Comparison of ENCODE assay signal across 1 cellular context in genomic region chr14:20412876-20413784, GRCh38.
TF ChIP-seq lines count a peak whose summit lies in the region.

Gene TEP1 (minus strand): TSS chr14:20413501. CDS start chr14:20408439, 5,062 bp downstream.

TF ChIP-seq in K562, 482 proteins besides CTCF, POLR2A, EP300 and RAD21 (continued from another document and continues in another):
- TF ChIP-seq CBFB (CRISPR knock-in tag; IDR thresholded peaks at IDR 0.05) (no peak), ZBTB8A (IDR thresholded peaks at IDR 0.05; ENCODE audit: partially characterized antibody) (no peak), PHTF2 (CRISPR knock-in tag; IDR thresholded peaks at IDR 0.05) (no peak), ZFP30 (CRISPR knock-in tag; IDR thresholded peaks at IDR 0.05; ENCODE audit: borderline replicate concordance) (no peak), FIP1L1 (IDR thresholded peaks at IDR 0.05; ENCODE audit: low read depth, low read length, poor library complexity, severe bottlenecking) (no peak), FOXP1 (CRISPR knock-in tag; IDR thresholded peaks at IDR 0.05) (no peak), LCOR (CRISPR knock-in tag; IDR thresholded peaks at IDR 0.05) (0 out of 2 replicates have a peak, but pooled peaks have one; percentile 35), CXXC5 (CRISPR knock-in tag; IDR thresholded peaks at IDR 0.05) (peak; percentile 65; the same call in 1 of the 2 replicates), ZBTB1 (CRISPR knock-in tag; IDR thresholded peaks at IDR 0.05; ENCODE audit: borderline replicate concordance, low read depth) (no peak), ZNF217 (CRISPR knock-in tag; IDR thresholded peaks at IDR 0.05) (no peak), RBFOX2 (IDR thresholded peaks at IDR 0.05; ENCODE audit: low read depth, low read length) (peak; percentile 90), CHD7 (IDR thresholded peaks at IDR 0.05; ENCODE audit: low read depth, low read length) (no peak), RFX5 (IDR thresholded peaks at IDR 0.05; ENCODE audit: low read depth, low read length) (no peak), TCFL5 (CRISPR knock-in tag; conservative IDR thresholded peaks at IDR 0.05) (no peak), PML (IDR thresholded peaks at IDR 0.05; ENCODE audit: low read length) (no peak), PPARD (CRISPR knock-in tag; IDR thresholded peaks at IDR 0.05) (no peak), MXD1 (CRISPR knock-in tag; IDR thresholded peaks at IDR 0.05; ENCODE audit: borderline replicate concordance, poor library complexity, severe bottlenecking) (no peak), PATZ1 (CRISPR knock-in tag; IDR thresholded peaks at IDR 0.05; ENCODE audit: borderline replicate concordance) (no peak), PHF21A (IDR thresholded peaks at IDR 0.05; ENCODE audit: borderline replicate concordance, low read depth) (no peak), PCBP1 (IDR thresholded peaks at IDR 0.05; ENCODE audit: low read depth, low read length, poor library complexity, severe bottlenecking) (no peak), MIER1 (IDR thresholded peaks at IDR 0.05; ENCODE audit: low read depth) (no peak), SUPT5H (IDR thresholded peaks at IDR 0.05) (peak; percentile 76), NFRKB (IDR thresholded peaks at IDR 0.05; ENCODE audit: low read depth) (no peak), JUNB (CRISPR knock-in tag; conservative IDR thresholded peaks at IDR 0.05) (no peak), XRCC3 (IDR thresholded peaks at IDR 0.05) (no peak), TAF1 (IDR thresholded peaks at IDR 0.05; ENCODE audit: control insufficient read depth, extremely low read depth, insufficient read depth, low read length, severe bottlenecking) (peak; percentile 11), USF2 (CRISPR knock-in tag; IDR thresholded peaks at IDR 0.05) (no peak), RERE (CRISPR knock-in tag; IDR thresholded peaks at IDR 0.05; ENCODE audit: borderline replicate concordance) (no peak), MYNN (IDR thresholded peaks at IDR 0.05) (no peak; the same call in 1 of the 2 replicates), MYNN (CRISPR knock-in tag; IDR thresholded peaks at IDR 0.05) (no peak), KDM1A (IDR thresholded peaks at IDR 0.05) (no peak), CREM (IDR thresholded peaks at IDR 0.05; ENCODE audit: low read depth) (no peak), FOXM1 (IDR thresholded peaks at IDR 0.05; ENCODE audit: low read depth) (no peak), FOXM1 (CRISPR knock-in tag; IDR thresholded peaks at IDR 0.05; ENCODE audit: low read depth) (no peak), ZNF586 (CRISPR knock-in tag; conservative IDR thresholded peaks at IDR 0.05) (no peak), TCF7L2 (IDR thresholded peaks at IDR 0.05; ENCODE audit: low read depth, low read length) (no peak), SAFB (IDR thresholded peaks at IDR 0.05; ENCODE audit: borderline replicate concordance, low read depth, low read length) (no peak)
- TF ChIP-seq, protein P1, sequence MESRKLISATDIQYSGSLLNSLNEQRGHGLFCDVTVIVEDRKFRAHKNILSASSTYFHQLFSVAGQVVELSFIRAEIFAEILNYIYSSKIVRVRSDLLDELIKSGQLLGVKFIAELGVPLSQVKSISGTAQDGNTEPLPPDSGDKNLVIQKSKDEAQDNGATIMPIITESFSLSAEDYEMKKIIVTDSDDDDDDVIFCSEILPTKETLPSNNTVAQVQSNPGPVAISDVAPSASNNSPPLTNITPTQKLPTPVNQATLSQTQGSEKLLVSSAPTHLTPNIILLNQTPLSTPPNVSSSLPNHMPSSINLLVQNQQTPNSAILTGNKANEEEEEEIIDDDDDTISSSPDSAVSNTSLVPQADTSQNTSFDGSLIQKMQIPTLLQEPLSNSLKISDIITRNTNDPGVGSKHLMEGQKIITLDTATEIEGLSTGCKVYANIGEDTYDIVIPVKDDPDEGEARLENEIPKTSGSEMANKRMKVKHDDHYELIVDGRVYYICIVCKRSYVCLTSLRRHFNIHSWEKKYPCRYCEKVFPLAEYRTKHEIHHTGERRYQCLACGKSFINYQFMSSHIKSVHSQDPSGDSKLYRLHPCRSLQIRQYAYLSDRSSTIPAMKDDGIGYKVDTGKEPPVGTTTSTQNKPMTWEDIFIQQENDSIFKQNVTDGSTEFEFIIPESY (CRISPR knock-in tag; IDR thresholded peaks at IDR 0.05) = no peak
- TF ChIP-seq, protein P2, sequence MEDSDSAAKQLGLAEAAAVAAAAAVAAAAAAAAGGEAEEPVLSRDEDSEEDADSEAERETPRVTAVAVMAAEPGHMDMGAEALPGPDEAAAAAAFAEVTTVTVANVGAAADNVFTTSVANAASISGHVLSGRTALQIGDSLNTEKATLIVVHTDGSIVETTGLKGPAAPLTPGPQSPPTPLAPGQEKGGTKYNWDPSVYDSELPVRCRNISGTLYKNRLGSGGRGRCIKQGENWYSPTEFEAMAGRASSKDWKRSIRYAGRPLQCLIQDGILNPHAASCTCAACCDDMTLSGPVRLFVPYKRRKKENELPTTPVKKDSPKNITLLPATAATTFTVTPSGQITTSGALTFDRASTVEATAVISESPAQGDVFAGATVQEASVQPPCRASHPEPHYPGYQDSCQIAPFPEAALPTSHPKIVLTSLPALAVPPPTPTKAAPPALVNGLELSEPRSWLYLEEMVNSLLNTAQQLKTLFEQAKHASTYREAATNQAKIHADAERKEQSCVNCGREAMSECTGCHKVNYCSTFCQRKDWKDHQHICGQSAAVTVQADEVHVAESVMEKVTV (CRISPR knock-in tag; IDR thresholded peaks at IDR 0.05) = no peak
